Comparison of ENCODE assay signal across 21 cellular contexts in genomic region chr4:147786531-147786930, GRCh38. TPM values are rescaled to one million over a fixed set of nuclear protein-coding genes. Genes with fewer than 3 reads are reported as not detected.
A peak's percentile ranks its signal among the peaks of the same experiment; 100 is the strongest.
DNase-seq lines count a peak whose midpoint lies in the region; ATAC-seq and TF ChIP-seq lines count a peak whose summit lies in the region.
"Had no signal": no experiment of that assay in that cellular context is flagged by ENCODE, and none has a peak within 500 bp of the region (broad histone marks: within the 10 kb centered on the region; RNA-seq: fewer than 3 reads in every experiment).

No MANE protein-coding gene starts in this region.

- H4K20me1 ChIP-seq in OCI-LY3 (ENCODE audit: insufficient read depth, low read length), result 0 out of 2 replicates have a peak, but pooled peaks cover 3% of the 10 kb centered on the region

- peak overlapping the region; percentile 72 for H3K4me2 ChIP-seq in OCI-LY3 (ENCODE audit: low read length)

- intact Hi-C loops in esophagus muscularis mucosa (cut with DNase I) (no loop called here), natural killer cell (cut with micrococcal nuclease) (no loop called here)

- peak overlapping the region; percentile 70 for H3K27ac ChIP-seq in OCI-LY3 (ENCODE audit: low read length)
- peak overlapping the region; percentile 57 to 71 (median 64) for H3K27ac ChIP-seq in esophagus muscularis mucosa (replicated peaks in 1 of 4)
- peak overlapping the region; percentile 41 for H3K27ac ChIP-seq in stomach smooth muscle (ENCODE audit: low read length)

- no peak for DNase-seq in esophagus muscularis mucosa (ENCODE audit: extremely low spot score)
- DNase-seq in natural killer cell, result no peak
- no peak for DNase-seq in activated T-cell treated with anti-CD3 and anti-CD28 coated beads for 4 hours
- DNase-seq in ureter (ENCODE audit: low spot score), result no peak
- no peak for DNase-seq in DMS79 (lab: John Stamatoyannopoulos, UW)
- DNase-seq: activated B cell treated with CpG ODN at 0.5 μM for 24 hours; activated CD8-positive, alpha-beta memory T cell treated with anti-CD3 and anti-CD28 coated beads for 24 hours; activated T-cell treated with anti-CD3 and anti-CD28 coated beads, Interleukin-2, amount 50 U/mL, for 72 hours; body of pancreas; COR-L47; cortex of kidney; NCI-H2081 treated with DMSO at 0.1 percent for 48 hours; NCI-H526 treated with DMSO at 0.1 percent for 48 hours; SHP77 treated with DMSO at 0.1 percent for 48 hours; stimulated activated naive CD4-positive, alpha-beta T cell had no signal

- WGBS in esophagus muscularis mucosa, result 84% methylated on average over 2 of the region's 2 CpGs

- no peak for TF ChIP-seq POLR2A in esophagus muscularis mucosa (IDR thresholded peaks at IDR 0.05; ENCODE audit: low read depth)

- H3K9ac ChIP-seq in OCI-LY3 (ENCODE audit: low read length), result no peak overlapping the region
- no peak overlapping the region for H3K9ac ChIP-seq in stomach smooth muscle (ENCODE audit: low read length in 2 of 2)

- H3K4me1 ChIP-seq in OCI-LY3 (ENCODE audit: low read length) (peaks cover 59% of the 10 kb centered on the region), esophagus muscularis mucosa (peaks cover 54 to 79% (median 73%) of the 10 kb centered on the region in 4 donors), stomach smooth muscle (ENCODE audit: control insufficient read depth, insufficient read depth, low read length) (peaks cover 33% of the 10 kb centered on the region)

- H3K4me3 ChIP-seq in OCI-LY3 (ENCODE audit: low read length), result peak overlapping the region; percentile 37
- H3K4me3 ChIP-seq in esophagus muscularis mucosa, result no peak overlapping the region
- H3K4me3 ChIP-seq in stomach smooth muscle (ENCODE audit: low read length in 2 of 2), result peak overlapping the region in 1 of 2 donors; percentile 16
- H3K4me3 ChIP-seq: body of pancreas had no signal

- no peak for TF ChIP-seq CTCF in OCI-LY3 (IDR thresholded peaks at IDR 0.05; ENCODE audit: low read depth, low read length)
- TF ChIP-seq CTCF in esophagus muscularis mucosa (IDR thresholded peaks at IDR 0.05), result no peak
- no peak for TF ChIP-seq CTCF in natural killer cell (IDR thresholded peaks at IDR 0.05)

- no peak overlapping the region for H2AFZ ChIP-seq in OCI-LY3 (ENCODE audit: low read depth, low read length)

- H3K27ac Mint-ChIP-seq in natural killer cell, result peak overlapping the region; percentile 19 to 62
- H3K27ac Mint-ChIP-seq: activated B cell treated with CpG ODN at 0.5 μM for 24 hours; activated naive CD8-positive, alpha-beta T cell; activated T-cell treated with anti-CD3 and anti-CD28 coated beads, Interleukin-2, amount 50 U/mL, for 72 hours had no signal

- H3K9me3 ChIP-seq in OCI-LY3 (ENCODE audit: insufficient read depth, low read length), result no peaks in the 10 kb centered on the region
- no peaks in the 10 kb centered on the region for H3K9me3 ChIP-seq in esophagus muscularis mucosa
- no peaks in the 10 kb centered on the region for H3K9me3 ChIP-seq in stomach smooth muscle (ENCODE audit: control insufficient read depth in 2 of 2, low read length in 2 of 2)
- H3K9me3 ChIP-seq: body of pancreas had no signal

- no peak overlapping the region for H3K4me3 Mint-ChIP-seq in natural killer cell
- H3K4me3 Mint-ChIP-seq: activated B cell treated with CpG ODN at 0.5 μM for 24 hours; activated naive CD8-positive, alpha-beta T cell; activated T-cell treated with anti-CD3 and anti-CD28 coated beads, Interleukin-2, amount 50 U/mL, for 72 hours; neural crest cell; T-helper 1 cell treated with Interleukin-12 subunit alpha and Interleukin-12 subunit beta and Interleukin-4 antibody, amounts not matched to agents 30 μg/mL and 1 μg/mL, for 36 hours had no signal

- no peaks in the 10 kb centered on the region for H3K27me3 Mint-ChIP-seq in natural killer cell (ENCODE audit: low read depth in 2 of 2)
- H3K27me3 Mint-ChIP-seq: activated B cell treated with CpG ODN at 0.5 μM for 24 hours; activated naive CD8-positive, alpha-beta T cell had no signal

- H3K79me2 ChIP-seq in OCI-LY3 (ENCODE audit: low read length), result peaks cover 20% of the 10 kb centered on the region

- H3K9me3 Mint-ChIP-seq in natural killer cell, result no peaks in the 10 kb centered on the region
- H3K9me3 Mint-ChIP-seq: activated B cell treated with CpG ODN at 0.5 μM for 24 hours; activated T-cell treated with anti-CD3 and anti-CD28 coated beads, Interleukin-2, amount 50 U/mL, for 72 hours; neural crest cell; T-helper 1 cell treated with Interleukin-12 subunit alpha and Interleukin-12 subunit beta and Interleukin-4 antibody, amounts not matched to agents 30 μg/mL and 1 μg/mL, for 36 hours had no signal

- peaks cover 30 to 34% of the 10 kb centered on the region in 2 donors for H3K4me1 Mint-ChIP-seq in natural killer cell
- H3K4me1 Mint-ChIP-seq: activated B cell treated with CpG ODN at 0.5 μM for 24 hours had no signal

- no peaks in the 10 kb centered on the region for H3K36me3 Mint-ChIP-seq in natural killer cell
- H3K36me3 Mint-ChIP-seq: activated naive CD8-positive, alpha-beta T cell had no signal

- ATAC-seq in natural killer cell, result no peak
- no peak for ATAC-seq in activated CD4-positive, CD25-positive, alpha-beta regulatory T cell treated with anti-CD3 and anti-CD28 coated beads, Interleukin-2, amount 50 U/mL, for 24 hours
- ATAC-seq: body of pancreas had no signal

- no peaks in the 10 kb centered on the region for H3K27me3 ChIP-seq in OCI-LY3 (ENCODE audit: low read depth, low read length)
- no peaks in the 10 kb centered on the region for H3K27me3 ChIP-seq in esophagus muscularis mucosa
- H3K27me3 ChIP-seq in stomach smooth muscle (ENCODE audit: control insufficient read depth in 1 of 2, insufficient read depth in 2 of 2, low read length in 2 of 2), result no peaks in the 10 kb centered on the region
- H3K27me3 ChIP-seq: body of pancreas had no signal

- no peak for TF ChIP-seq EP300 in esophagus muscularis mucosa (IDR thresholded peaks at IDR 0.05)

- H3K36me3 ChIP-seq in OCI-LY3 (replicated peaks; ENCODE audit: low read depth, low read length), result no peaks in the 10 kb centered on the region
- H3K36me3 ChIP-seq in esophagus muscularis mucosa, result no peaks in the 10 kb centered on the region
- no peaks in the 10 kb centered on the region for H3K36me3 ChIP-seq in stomach smooth muscle (ENCODE audit: control insufficient read depth in 2 of 2, insufficient read depth in 2 of 2, low read length in 2 of 2)

RNA-seq across cellular contexts. Expression of gene ARHGAP10, which starts 54.6 kb away (rescaled TPM):
- total RNA-seq in esophagus muscularis mucosa (100 to 1,000 TPM; 186 to 296 (median 192) TPM), natural killer cell (10 to 100 TPM; 13.9 to 28.7 (median 23.2) TPM), ureter (78.0 TPM)
